In the genomic region with DNA sequence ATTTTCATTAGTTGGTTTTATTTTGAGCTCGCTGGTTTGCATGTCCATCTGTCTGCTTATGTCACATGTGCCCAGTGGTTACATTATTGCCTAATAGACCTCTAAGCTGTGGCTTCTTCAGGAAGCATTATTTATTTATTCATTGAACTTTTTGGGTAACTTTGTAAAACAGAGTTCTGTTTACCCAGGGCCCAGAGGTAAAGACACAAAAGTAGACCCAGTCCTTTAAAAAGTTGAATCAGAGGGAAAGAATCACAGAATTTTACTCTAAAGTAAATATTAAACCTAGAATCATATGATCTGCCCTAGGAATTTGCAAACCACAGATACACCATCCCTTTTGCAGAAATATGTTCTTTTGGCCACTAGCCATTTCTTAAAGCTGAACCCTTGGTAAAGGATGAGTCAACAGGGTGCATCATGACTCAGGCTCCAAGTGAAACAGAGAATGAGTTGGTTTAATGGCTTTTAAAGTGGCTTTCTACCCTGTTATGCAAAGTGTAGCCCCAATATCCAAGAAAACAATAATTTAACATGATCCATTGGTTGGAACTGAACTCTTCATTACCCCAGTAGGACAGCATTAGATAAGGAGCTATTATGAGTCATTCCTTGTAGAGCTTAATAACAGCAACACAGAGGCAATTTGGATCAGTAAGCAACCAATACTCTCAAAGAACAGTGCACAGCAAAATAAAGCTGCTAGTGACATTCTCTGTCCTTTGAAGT, we compare ENCODE assay signal across 9 cellular contexts.
DNase-seq lines count a peak whose midpoint lies in the region; ATAC-seq and TF ChIP-seq lines count a peak whose summit lies in the region.
"Had no signal": no experiment of that assay in that cellular context is flagged by ENCODE, and none has a peak within 500 bp of the region (broad histone marks: within the 10 kb centered on the region; RNA-seq: fewer than 3 reads in every experiment).

No MANE protein-coding gene starts in this region.

- CTCF ChIA-PET in AG04449 (lab: Yijun Ruan, JAX): no interaction called here

- H3K27me3 Mint-ChIP-seq in activated T-cell treated with anti-CD3 and anti-CD28 coated beads, Interleukin-2, amount 50 U/mL, for 24 hours: no peaks in the 10 kb centered on the region

- POLR2A ChIA-PET in AG04449 (lab: Yijun Ruan, JAX): no interaction called here

- peaks cover 1% of the 10 kb centered on the region for H3K4me1 Mint-ChIP-seq in activated T-cell treated with anti-CD3 and anti-CD28 coated beads, Interleukin-2, amount 50 U/mL, for 24 hours (ENCODE audit: low read depth)

- H3K9me3 Mint-ChIP-seq in activated T-cell treated with anti-CD3 and anti-CD28 coated beads, Interleukin-2, amount 50 U/mL, for 24 hours: peaks cover 4% of the 10 kb centered on the region

- no peaks in the 10 kb centered on the region for H3K36me3 Mint-ChIP-seq in activated T-cell treated with anti-CD3 and anti-CD28 coated beads, Interleukin-2, amount 50 U/mL, for 24 hours (ENCODE audit: low read depth)

- no peak for TF ChIP-seq CTCF in AG04449 (IDR thresholded peaks at IDR 0.05; ENCODE audit: insufficient read depth, low read length, missing control alignments)

- DNase-seq in AG04449 (ENCODE audit: low read depth, low spot score): peak; percentile 16
- DNase-seq in NCI-H446 (lab: John Stamatoyannopoulos, UW): peak; percentile 19 to 70
- peak; percentile 95 for DNase-seq in fibroblast of peridontal ligament (ENCODE audit: extremely low read depth)
- no peak for DNase-seq in activated T-cell treated with anti-CD3 and anti-CD28 coated beads, Interleukin-2, amount 50 U/mL, for 24 hours
- no peak for DNase-seq in activated CD4-positive, alpha-beta T cell treated with anti-CD3 and anti-CD28 coated beads, Interleukin-2, amount 50 U/mL, for 1 hour
- no peak for DNase-seq in cerebellum (ENCODE audit: low spot score)
- DNase-seq: NCI-H1105 had no signal

- no peak overlapping the region for H3K4me3 ChIP-seq in AG04449 (ENCODE audit: low read depth, low read length)

- no peak overlapping the region for H3K4me3 Mint-ChIP-seq in activated T-cell treated with anti-CD3 and anti-CD28 coated beads, Interleukin-2, amount 50 U/mL, for 24 hours

- ATAC-seq in GM21723 (IDR thresholded peaks at IDR 0.05; ENCODE audit: unreplicated experiment): peak; percentile 60
- ATAC-seq in GM21526 (IDR thresholded peaks at IDR 0.05; ENCODE audit: low FRiP score, unreplicated experiment): no peak

- H3K27ac Mint-ChIP-seq in activated T-cell treated with anti-CD3 and anti-CD28 coated beads, Interleukin-2, amount 50 U/mL, for 24 hours: no peak overlapping the region

Comparison
In these comparisons a context has a peak if more than half of its experiments do, and no peak if none do; other contexts are left out.
1. DNase-seq: peak in AG04449 (single experiment), NCI-H446 (2 of 2) and fibroblast of peridontal ligament (single experiment); none in activated T-cell treated with anti-CD3 and anti-CD28 coated beads, Interleukin-2, amount 50 U/mL, for 24 hours (single experiment), activated CD4-positive, alpha-beta T cell treated with anti-CD3 and anti-CD28 coated beads, Interleukin-2, amount 50 U/mL, for 1 hour (single experiment) and cerebellum (single experiment).